ENCODE assay signal across 35 cellular contexts in the genomic region with DNA sequence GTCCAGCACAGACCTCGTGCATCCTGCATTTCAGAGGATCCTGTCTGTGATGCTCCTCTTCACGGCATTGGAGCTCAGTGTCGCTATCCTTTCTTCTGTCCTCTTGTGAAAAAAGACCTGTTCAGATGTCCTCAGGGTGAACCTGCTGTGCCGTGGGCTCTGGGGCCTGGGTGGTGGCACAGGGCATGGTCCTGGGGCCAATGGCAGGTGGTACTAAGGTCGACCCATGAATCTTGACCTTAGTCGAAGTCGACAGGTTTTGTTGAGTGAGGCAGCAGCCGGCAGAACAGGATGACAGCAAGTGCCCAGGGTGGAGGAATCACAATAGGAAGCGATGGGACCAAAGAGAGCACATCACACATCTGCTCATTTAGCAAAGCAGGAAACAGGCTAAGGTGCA. TPM values are rescaled to one million over a fixed set of nuclear protein-coding genes. Genes with fewer than 3 reads are reported as not detected.
"Had no signal": no experiment of that assay in that cellular context is flagged by ENCODE, and none has a peak within 500 bp of the region (broad histone marks: within the 10 kb centered on the region; RNA-seq: fewer than 3 reads in every experiment).

No MANE protein-coding gene starts in this region.

- DNase-seq: activated B cell treated with CpG ODN at 0.5 μM for 24 hours; activated CD4-positive, alpha-beta T cell treated with anti-CD3 and anti-CD28 coated beads, Interleukin-2, amount 50 U/mL, for 1 hour; activated naive CD4-positive, alpha-beta T cell treated with Interleukin-2 at 50 U/mL for 16 hours; activated T-cell treated with anti-CD3 and anti-CD28 coated beads for 4 hours; anterior cingulate cortex; dorsolateral prefrontal cortex; effector memory CD8-positive, alpha-beta T cell; hippocampal formation; kidney; pancreas; psoas muscle; stimulated activated CD4-positive, alpha-beta T cell treated with anti-CD3 and anti-CD28 coated beads, Interleukin-1b, Interleukin-23, amount 100 ng/mL, for 48 hours; stimulated activated CD4-positive, alpha-beta T cell treated with anti-CD3 and anti-CD28 coated beads, Interleukin-4, amount 100 ng/mL, for 4 hours; stimulated activated CD8-positive, alpha-beta memory T cell treated with anti-CD3 and anti-CD28 coated beads, Interleukin-4, amount 100 ng/mL, for 48 hours; stimulated activated naive CD8-positive, alpha-beta T cell treated with anti-CD3 and anti-CD28 coated beads, Interleukin-15, amount 100 ng/mL, for 72 hours; substantia nigra had no signal

- ATAC-seq: effector memory CD8-positive, alpha-beta T cell; pancreas; psoas muscle had no signal

- H3K27ac ChIP-seq: cardiac muscle cell, coronary artery, dorsolateral prefrontal cortex, pancreas, psoas muscle, vagina had no signal

- H3K4me3 Mint-ChIP-seq: activated B cell treated with CpG ODN at 0.5 μM for 24 hours; activated CD8-positive, alpha-beta T cell treated with anti-CD3 and anti-CD28 coated beads for 36 hours; activated naive CD8-positive, alpha-beta T cell; activated T-cell treated with anti-CD3 and anti-CD28 coated beads, Interleukin-2, amount 50 U/mL, for 72 hours; effector memory CD8-positive, alpha-beta T cell; memory B cell; nephron; stimulated activated memory B cell treated with anti-CD40 and anti-IgM and Interleukin-4, amounts not matched to agents 10 μg/mL and 1 μg/mL and 100 μg/mL, for 72 hours; stimulated activated naive CD8-positive, alpha-beta T cell treated with anti-CD3 and anti-CD28 coated beads, Interleukin-15, amount 100 ng/mL, for 72 hours; type B pancreatic cell had no signal

- H3K9me3 Mint-ChIP-seq: activated B cell treated with CpG ODN at 0.5 μM for 24 hours; activated CD8-positive, alpha-beta T cell treated with anti-CD3 and anti-CD28 coated beads for 36 hours; activated T-cell treated with anti-CD3 and anti-CD28 coated beads, Interleukin-2, amount 50 U/mL, for 72 hours; effector memory CD8-positive, alpha-beta T cell; stimulated activated naive CD8-positive, alpha-beta T cell treated with anti-CD3 and anti-CD28 coated beads, Interleukin-15, amount 100 ng/mL, for 72 hours had no signal

- H3K27me3 ChIP-seq: cardiac muscle cell, pancreas, vagina had no signal

- H3K4me3 ChIP-seq: cardiac muscle cell, coronary artery, dorsolateral prefrontal cortex, pancreas, psoas muscle, smooth muscle cell, vagina had no signal

- H3K4me1 Mint-ChIP-seq: activated B cell treated with CpG ODN at 0.5 μM for 24 hours, memory B cell, nephron had no signal

- H3K9me3 ChIP-seq: pancreas, psoas muscle, vagina had no signal

- H3K4me1 ChIP-seq: pancreas, psoas muscle, vagina had no signal

- H3K27ac Mint-ChIP-seq: activated B cell treated with CpG ODN at 0.5 μM for 24 hours; activated CD8-positive, alpha-beta T cell treated with anti-CD3 and anti-CD28 coated beads for 36 hours; activated naive CD8-positive, alpha-beta T cell; activated T-cell treated with anti-CD3 and anti-CD28 coated beads, Interleukin-2, amount 50 U/mL, for 72 hours; effector memory CD8-positive, alpha-beta T cell; memory B cell; nephron; stimulated activated memory B cell treated with anti-CD40 and anti-IgM and Interleukin-4, amounts not matched to agents 10 μg/mL and 1 μg/mL and 100 μg/mL, for 72 hours; stimulated activated naive CD8-positive, alpha-beta T cell treated with anti-CD3 and anti-CD28 coated beads, Interleukin-15, amount 100 ng/mL, for 72 hours; type B pancreatic cell had no signal

- H3K4me2 ChIP-seq: smooth muscle cell had no signal

- H3K36me3 ChIP-seq: cardiac muscle cell, pancreas, vagina had no signal

- H3K36me3 Mint-ChIP-seq: activated naive CD8-positive, alpha-beta T cell; memory B cell; stimulated activated memory B cell treated with anti-CD40 and anti-IgM and Interleukin-4, amounts not matched to agents 10 μg/mL and 1 μg/mL and 100 μg/mL, for 72 hours; type B pancreatic cell had no signal

RNA-seq across cellular contexts. Expression of a gene that starts 22.0 kb away (rescaled TPM):
- total RNA-seq: activated B cell treated with CpG ODN at 0.5 μM for 24 hours; activated CD8-positive, alpha-beta T cell treated with anti-CD3 and anti-CD28 coated beads for 36 hours; activated T-cell treated with anti-CD3 and anti-CD28 coated beads, Interleukin-2, amount 50 U/mL, for 72 hours; cardiac muscle cell; cerebellum; dorsolateral prefrontal cortex; endothelial cell of umbilical vein; fibroblast of lung; fibroblast of villous mesenchyme; kidney; lower leg skin; pancreas; psoas muscle; smooth muscle cell; vagina had no signal
- polyA plus RNA-seq: cardiac muscle cell, endothelial cell of umbilical vein, esophagus, fibroblast of lung, pancreas, psoas muscle, smooth muscle cell, thymus had no signal

RNA-seq across cellular contexts. Expression of a gene that starts 49.8 kb away (rescaled TPM):
- total RNA-seq: activated B cell treated with CpG ODN at 0.5 μM for 24 hours, cardiac muscle cell, cerebellum, fibroblast of lung, fibroblast of villous mesenchyme, smooth muscle cell, vagina had no signal
- polyA plus RNA-seq: cardiac muscle cell had no signal

RNA-seq across cellular contexts. Expression of a gene that starts 52.8 kb away (rescaled TPM):
- total RNA-seq: activated B cell treated with CpG ODN at 0.5 μM for 24 hours; activated CD8-positive, alpha-beta T cell treated with anti-CD3 and anti-CD28 coated beads for 36 hours; activated T-cell treated with anti-CD3 and anti-CD28 coated beads, Interleukin-2, amount 50 U/mL, for 72 hours; cardiac muscle cell; cerebellum; dorsolateral prefrontal cortex; endothelial cell of umbilical vein; fibroblast of lung; fibroblast of villous mesenchyme; kidney; lower leg skin; pancreas; psoas muscle; smooth muscle cell; vagina had no signal
- polyA plus RNA-seq: adipose tissue, cardiac muscle cell, endothelial cell of umbilical vein, esophagus, fibroblast of lung, pancreas, smooth muscle cell had no signal

RNA-seq across cellular contexts. Expression of a gene that starts 52.8 kb away (rescaled TPM):
- total RNA-seq: activated B cell treated with CpG ODN at 0.5 μM for 24 hours; activated CD8-positive, alpha-beta T cell treated with anti-CD3 and anti-CD28 coated beads for 36 hours; activated T-cell treated with anti-CD3 and anti-CD28 coated beads, Interleukin-2, amount 50 U/mL, for 72 hours; cardiac muscle cell; cerebellum; dorsolateral prefrontal cortex; endothelial cell of umbilical vein; fibroblast of lung; fibroblast of villous mesenchyme; kidney; lower leg skin; pancreas; psoas muscle; smooth muscle cell; vagina had no signal
- polyA plus RNA-seq: adipose tissue, cardiac muscle cell, endothelial cell of umbilical vein, esophagus, fibroblast of lung, pancreas, psoas muscle, smooth muscle cell had no signal
